Comparison of ENCODE assay signal across 8 cellular contexts in the genomic region with DNA sequence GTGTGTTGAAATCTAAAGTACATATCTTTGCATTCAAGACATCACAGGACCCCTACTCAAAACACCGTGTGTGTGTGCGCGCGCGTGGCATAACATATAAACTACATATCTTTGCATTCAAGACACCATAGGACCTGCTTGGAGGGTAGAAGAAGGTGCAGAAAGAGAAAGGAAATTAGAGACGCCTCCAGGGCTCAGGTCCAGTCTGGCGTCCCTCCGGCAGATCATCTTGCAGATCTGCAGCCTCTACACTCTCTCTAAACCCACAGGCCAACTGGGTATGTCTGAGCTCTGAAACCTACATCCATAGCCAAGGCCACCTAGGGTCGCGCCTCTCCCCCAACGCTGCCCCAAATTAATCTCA. TPM values are rescaled to one million over a fixed set of nuclear protein-coding genes. Genes with fewer than 3 reads are reported as not detected.
DNase-seq lines count a peak whose midpoint lies in the region; ATAC-seq, FAIRE-seq and TF ChIP-seq lines count a peak whose summit lies in the region.

No MANE protein-coding gene starts in this region.

- H4K20me1 ChIP-seq in GM12878 (ENCODE audit: control insufficient read depth, insufficient read depth) = no peaks in the 10 kb centered on the region

- RAD21 ChIA-PET in GM12878 (lab: Charles Lee; ENCODE audit: unreplicated experiment) = interaction anchor here (1.0 to 1.2 kb wide), 2 partner anchors 170 to 174 kb away, joined by 3 read pairs; no protein-coding TSS in a partner anchor

- H3K4me3 Mint-ChIP-seq in naive thymus-derived CD4-positive, alpha-beta T cell = peak overlapping the region; percentile 83 to 92 (median 89)

- H3K36me3 ChIP-seq in BJ (ENCODE audit: control insufficient read depth, insufficient read depth, low read length) (no peaks in the 10 kb centered on the region), HUES64 (ENCODE audit: insufficient read depth, low read length) (peaks cover 10% of the 10 kb centered on the region), GM12878 (ENCODE audit: control insufficient read depth in 2 of 2, insufficient read depth in 2 of 2, low read length in 1 of 2) (no peaks in the 10 kb centered on the region)
- peaks cover 0 to 5% (median 0%) of the 10 kb centered on the region in 3 experiments for H3K36me3 ChIP-seq in naive thymus-derived CD4-positive, alpha-beta T cell (ENCODE audit: control insufficient read depth in 2 of 3, insufficient read depth in 3 of 3, low read length in 3 of 3)

- CTCF ChIA-PET in BJ (lab: Yijun Ruan, JAX) = interaction anchor here (0.7 to 10.9 kb wide), 5 partner anchors 13 to 58 kb away, joined by 3 to 109 read pairs (median 4); partner anchors contain the start of gene GSK3A
- CTCF ChIA-PET in GM12878 (lab: Yijun Ruan, JAX) = interaction anchor here (0.7 to 1.4 kb wide), 3 partner anchors 18 to 170 kb away, joined by 3 to 6 read pairs (median 3); partner anchors contain the start of gene POU2F2
- CTCF ChIA-PET in naive thymus-derived CD4-positive, alpha-beta T cell (lab: Charles Lee) = no interaction called here

- H3K9me3 ChIP-seq in HUES64 (ENCODE audit: insufficient read depth, low read depth, low read length) (no peaks in the 10 kb centered on the region), GM12878 (replicated peaks; ENCODE audit: control insufficient read depth, insufficient read depth, low read length) (no peaks in the 10 kb centered on the region)
- no peaks in the 10 kb centered on the region for H3K9me3 ChIP-seq in naive thymus-derived CD4-positive, alpha-beta T cell (ENCODE audit: control insufficient read depth in 2 of 3, low read length in 3 of 3)

- intact Hi-C loops in GM12878 (cut with micrococcal nuclease; ENCODE audit: unreplicated experiment) = no loop called here
- intact Hi-C loops in naive thymus-derived CD4-positive, alpha-beta T cell (cut with micrococcal nuclease) = loop anchor here (2.0 kb wide), 2 partner anchors 48 to 126 kb away; partner anchors contain the start of gene ERF (in 2 of the 2)

- no peak for TF ChIP-seq RAD21 in GM12878 (IDR thresholded peaks at IDR 0.05; ENCODE audit: insufficient read depth, low read depth, low read length)

- H3K4me3 ChIP-seq in BJ (ENCODE audit: low read depth, low read length) = peak overlapping the region; percentile 75
- H3K4me3 ChIP-seq in HUES64 (ENCODE audit: low read length) = peak overlapping the region; percentile 81
- H3K4me3 ChIP-seq in GM12878 = no peak overlapping the region; the same call in 1 of the 2 replicates
- H3K4me3 ChIP-seq in naive thymus-derived CD4-positive, alpha-beta T cell (ENCODE audit: low read length) = peak overlapping the region; percentile 85

- peaks cover 11 to 30% (median 23%) of the 10 kb centered on the region in 7 donors for H3K4me1 Mint-ChIP-seq in naive thymus-derived CD4-positive, alpha-beta T cell

- no peaks in the 10 kb centered on the region for H3K27me3 Mint-ChIP-seq in naive thymus-derived CD4-positive, alpha-beta T cell

- peak overlapping the region; percentile 64 to 94 (median 88) for H3K27ac Mint-ChIP-seq in naive thymus-derived CD4-positive, alpha-beta T cell

- peaks cover 0 to 3% (median 0%) of the 10 kb centered on the region in 5 donors for H3K36me3 Mint-ChIP-seq in naive thymus-derived CD4-positive, alpha-beta T cell

- no peak for TF ChIP-seq CTCF in BJ (IDR thresholded peaks at IDR 0.05; ENCODE audit: insufficient read depth, low read depth, low read length)
- TF ChIP-seq CTCF in GM12878 (IDR thresholded peaks at IDR 0.05 in 2 of 3, conservative IDR thresholded peaks at IDR 0.05 in 1 of 3; ENCODE audit: control insufficient read depth in 2 of 3, extremely low read depth in 1 of 3, insufficient read depth in 1 of 3, low read depth in 3 of 3, low read length in 3 of 3) = no peak

- no peaks in the 10 kb centered on the region for H3K9me3 Mint-ChIP-seq in naive thymus-derived CD4-positive, alpha-beta T cell

- H3K4me1 ChIP-seq in HUES64 (ENCODE audit: insufficient read depth, low read length) (peaks cover 11% of the 10 kb centered on the region; the same call in 1 of the 2 replicates), GM12878 (ENCODE audit: control insufficient read depth, insufficient read depth, low read length) (peaks cover 7% of the 10 kb centered on the region)
- peaks cover 11 to 16% of the 10 kb centered on the region in 2 donors for H3K4me1 ChIP-seq in naive thymus-derived CD4-positive, alpha-beta T cell (ENCODE audit: control insufficient read depth in 2 of 2, insufficient read depth in 2 of 2, low read length in 2 of 2)

- H3K27me3 ChIP-seq in BJ (ENCODE audit: control insufficient read depth, insufficient read depth, low read length) (no peaks in the 10 kb centered on the region), HUES64 (ENCODE audit: insufficient read depth, low read length) (no peaks in the 10 kb centered on the region), GM12878 (replicated peaks in 1 of 2; ENCODE audit: control insufficient read depth in 2 of 2, insufficient read depth in 2 of 2, low read length in 1 of 2) (no peaks in the 10 kb centered on the region)
- H3K27me3 ChIP-seq in naive thymus-derived CD4-positive, alpha-beta T cell (ENCODE audit: control insufficient read depth in 2 of 2, insufficient read depth in 2 of 2, low read length in 2 of 2) = no peaks in the 10 kb centered on the region

- no TSS peak for BruUV-seq in GM12878 (replicated peaks; lab: Mats Ljungman, UMichigan)

- H3K27ac ChIP-seq in HUES64 (ENCODE audit: low read depth, low read length) (peak overlapping the region; percentile 84; the same call in 1 of the 2 replicates), GM12878 (ENCODE audit: control insufficient read depth, insufficient read depth) (peak overlapping the region; percentile 50; the same call in 1 of the 2 replicates)
- peak overlapping the region; percentile 71 for H3K27ac ChIP-seq in naive thymus-derived CD4-positive, alpha-beta T cell (ENCODE audit: low read depth, low read length)

- H3K9ac ChIP-seq in HUES64 (ENCODE audit: low read depth, low read length) = peak overlapping the region; percentile 82
- H3K9ac ChIP-seq in GM12878 (ENCODE audit: control insufficient read depth, insufficient read depth, low read length) = peak overlapping the region; percentile 75; the same call in 1 of the 2 replicates

- FAIRE-seq in GM12878 (lab: Jason Lieb, UNC) = no peak

- 74% methylated on average over 6 of the region's 11 CpGs for WGBS in HUES64
- WGBS in GM12878 (ENCODE audit: insufficient coverage, insufficient replicate concordance, low lambda C conversion rate, missing lambda C conversion rate) = 91% methylated on average over 11 of the region's 11 CpGs

- POLR2A ChIA-PET in BJ (lab: Charles Lee) = no interaction called here
- POLR2A ChIA-PET in GM12878 (lab: Charles Lee) = interaction anchor here (1.0 kb wide), 1 partner anchor 83 kb away, joined by 5 read pairs; the partner anchor contains the start of gene ZNF526
- POLR2A ChIA-PET in naive thymus-derived CD4-positive, alpha-beta T cell (lab: Charles Lee) = interaction anchor here (0.5 to 1.3 kb wide), 6 partner anchors 24 to 127 kb away, joined by 3 to 7 read pairs (median 4); partner anchors contain the start of genes DEDD2 and GSK3A

- ATAC-seq in GM12878 = no peak
- ATAC-seq in naive thymus-derived CD4-positive, alpha-beta T cell = no peak
- no peak for ATAC-seq in GM18909 (IDR thresholded peaks at IDR 0.05; ENCODE audit: poor library complexity, unreplicated experiment)
- no peak for ATAC-seq in GM18858 (IDR thresholded peaks at IDR 0.05; ENCODE audit: unreplicated experiment)
- no peak for ATAC-seq in HG02981 (IDR thresholded peaks at IDR 0.05; ENCODE audit: unreplicated experiment)

- no peaks in the 10 kb centered on the region; the same call in 1 of the 2 replicates for H3K79me2 ChIP-seq in GM12878 (ENCODE audit: control insufficient read depth, insufficient read depth, low read length)

- peak overlapping the region; percentile 68 for H3K4me2 ChIP-seq in GM12878 (ENCODE audit: control insufficient read depth, insufficient read depth)

- in situ Hi-C loops in GM12878 (cut with MboI) = no loop called here

- no peak for TF ChIP-seq POLR2A in GM12878 (IDR thresholded peaks at IDR 0.05; ENCODE audit: low read depth, low read length)

- DNase-seq in BJ (ENCODE audit: low read depth) = no peak
- DNase-seq in GM12878 (ENCODE audit: low read depth, low spot score) = no peak
- DNase-seq in naive thymus-derived CD4-positive, alpha-beta T cell = no peak
- DNase-seq in NCI-H187 (lab: John Stamatoyannopoulos, UW) = no peak

- peak overlapping the region; percentile 94 for H2AFZ ChIP-seq in GM12878 (ENCODE audit: control insufficient read depth, low read depth, low read length)

- TF ChIP-seq EP300 in GM12878 (IDR thresholded peaks at IDR 0.05; ENCODE audit: borderline replicate concordance in 1 of 2, control insufficient read depth in 1 of 2, low read depth in 2 of 2, low read length in 2 of 2) = no peak

- SMC1A ChIA-PET in GM12878 (lab: Charles Lee; ENCODE audit: uncharacterized antibody, unreplicated experiment) = interaction anchor here (1.0 kb wide), 1 partner anchor 24 kb away, joined by 3 read pairs; no protein-coding TSS in a partner anchor

RNA-seq across cellular contexts. Expression of gene PAFAH1B3, which starts 0.7 kb away (rescaled TPM):
- polyA plus RNA-seq in BJ (2011; rRNA removed) = 24.7 and 35.7 TPM in 2 replicates
- polyA minus RNA-seq in BJ (2011; rRNA and poly(A)+ RNA removed) = 40.2 and 58.4 TPM in 2 replicates
- 108 TPM for polyA plus RNA-seq in HUES64 (2013, experiment 1 of 2)
- 112 TPM for polyA plus RNA-seq in HUES64 (2013, experiment 2 of 2)
- 5.1 and 6.4 TPM in 2 replicates for total RNA-seq in GM12878 (2013; cell fraction: nucleolus; rRNA removed)
- 57.7 and 78.6 TPM in 2 replicates for total RNA-seq in GM12878 (2014; rRNA removed)
- 32.0 and 41.3 TPM in 2 replicates for total RNA-seq in GM12878 (2014; rRNA removed; fragmentation: Illumina TruSeq; extraction: Trizol)
- 68.8 and 72.9 TPM in 2 replicates for total RNA-seq in GM12878 (2021)
- 20.5 TPM for polyA plus RNA-seq in GM12878 (2011; ENCODE audit: low read depth)
- 8.8 and 30.5 TPM in 2 replicates for polyA plus RNA-seq in GM12878 (2011; rRNA removed)
- polyA plus RNA-seq in GM12878 (2011; cell fraction: cytosol; rRNA removed) = 57.1 and 73.1 TPM in 2 replicates
- polyA plus RNA-seq in GM12878 (2011; cell fraction: nucleus; rRNA removed) = 43.1 and 44.9 TPM in 2 replicates
- polyA plus RNA-seq in GM12878 (2012) = 29.8 and 33.2 TPM in 2 replicates
- polyA plus RNA-seq in GM12878 (2014; fragmentation: Illumina TruSeq; extraction: Trizol) = 15.2 and 46.6 TPM in 2 replicates
- 10 to 100 TPM in 1 of 2 experiments, 1 to 10 TPM in 1; 6.2 to 23.1 TPM for polyA plus RNA-seq in GM12878 (2014; fragmentation: Nextera tagmentation; extraction: Ambion mirVana)
- polyA plus RNA-seq in GM12878 (2014; rRNA removed) = 56.1 and 66.2 TPM in 2 replicates
- 10 to 100 TPM; 77.7 to 79.6 TPM for polyA plus RNA-seq in GM12878 (2016; fragmentation: Nextera tagmentation; extraction: Ambion mirVana)
- 18.4 and 30.6 TPM in 2 replicates for polyA minus RNA-seq in GM12878 (2011; rRNA and poly(A)+ RNA removed)
- polyA minus RNA-seq in GM12878 (2011; cell fraction: cytosol; rRNA and poly(A)+ RNA removed) = 14.2 and 19.0 TPM in 2 replicates
- 8.0 and 13.3 TPM in 2 replicates for polyA minus RNA-seq in GM12878 (2011; cell fraction: nucleus; rRNA and poly(A)+ RNA removed)
- 10 to 100 TPM; 11.7 to 36.9 (median 16.9) TPM for total RNA-seq in naive thymus-derived CD4-positive, alpha-beta T cell
- 10 to 100 TPM; 52.6 to 73.4 TPM for polyA plus RNA-seq in naive thymus-derived CD4-positive, alpha-beta T cell

RNA-seq across cellular contexts. Expression of gene PRR19, which starts 1.2 kb away (rescaled TPM):
- 0.43 and 0.93 TPM in 2 replicates for polyA plus RNA-seq in BJ (2011; rRNA removed)
- 0.26 and 0.66 TPM in 2 replicates for polyA minus RNA-seq in BJ (2011; rRNA and poly(A)+ RNA removed)
- polyA plus RNA-seq in HUES64 (2013, experiment 1 of 2) = 4.8 TPM
- polyA plus RNA-seq in HUES64 (2013, experiment 2 of 2) = 3.9 TPM
- total RNA-seq in GM12878 (2013; cell fraction: nucleolus; rRNA removed) = 0.19 TPM in 1 of 2 replicates, not detected in the other
- 0.73 and 0.82 TPM in 2 replicates for total RNA-seq in GM12878 (2014; rRNA removed)
- 0.18 and 0.31 TPM in 2 replicates for total RNA-seq in GM12878 (2014; rRNA removed; fragmentation: Illumina TruSeq; extraction: Trizol)
- total RNA-seq in GM12878 (2021) = 0.80 and 1.4 TPM in 2 replicates
- 0.29 TPM for polyA plus RNA-seq in GM12878 (2011; ENCODE audit: low read depth)
- polyA plus RNA-seq in GM12878 (2011; rRNA removed) = 0.15 TPM in 1 of 2 replicates, not detected in the other
- polyA plus RNA-seq in GM12878 (2011; cell fraction: cytosol; rRNA removed) = 0.50 and 0.55 TPM in 2 replicates
- 0.38 and 0.43 TPM in 2 replicates for polyA plus RNA-seq in GM12878 (2011; cell fraction: nucleus; rRNA removed)
- 0.38 and 0.49 TPM in 2 replicates for polyA plus RNA-seq in GM12878 (2012)
- polyA plus RNA-seq in GM12878 (2014; fragmentation: Illumina TruSeq; extraction: Trizol) = 0.11 and 0.43 TPM in 2 replicates
- under 1 TPM in 1 of 2 experiments, not detected in 1; 0.09 TPM for polyA plus RNA-seq in GM12878 (2014; fragmentation: Nextera tagmentation; extraction: Ambion mirVana)
- 0.81 and 1.7 TPM in 2 replicates for polyA plus RNA-seq in GM12878 (2014; rRNA removed)
- 1 to 10 TPM; 1.1 to 1.7 TPM for polyA plus RNA-seq in GM12878 (2016; fragmentation: Nextera tagmentation; extraction: Ambion mirVana)
- 0.21 and 0.37 TPM in 2 replicates for polyA minus RNA-seq in GM12878 (2011; rRNA and poly(A)+ RNA removed)
- polyA minus RNA-seq in GM12878 (2011; cell fraction: cytosol; rRNA and poly(A)+ RNA removed) = not detected in 2 replicates
- polyA minus RNA-seq in GM12878 (2011; cell fraction: nucleus; rRNA and poly(A)+ RNA removed) = not detected in 2 replicates
- total RNA-seq in naive thymus-derived CD4-positive, alpha-beta T cell = under 1 TPM in 4 of 5 experiments, not detected in 1; 0.32 to 0.68 (median 0.38) TPM
- under 1 TPM; 0.48 to 0.61 TPM for polyA plus RNA-seq in naive thymus-derived CD4-positive, alpha-beta T cell

RNA-seq across cellular contexts. Expression of gene TMEM145, which starts 10.0 kb away (rescaled TPM):
- polyA plus RNA-seq in BJ (2011; rRNA removed) (0.07 TPM in 1 of 2 replicates, not detected in the other), GM12878 (2011; rRNA removed) (0.09 and 0.45 TPM in 2 replicates), GM12878 (2014; fragmentation: Illumina TruSeq; extraction: Trizol) (0.09 and 0.14 TPM in 2 replicates), GM12878 (2014; fragmentation: Nextera tagmentation; extraction: Ambion mirVana) (not detected), GM12878 (2014; rRNA removed) (0.20 and 1.0 TPM in 2 replicates), GM12878 (2016; fragmentation: Nextera tagmentation; extraction: Ambion mirVana) (not detected)
- polyA minus RNA-seq in BJ (2011; rRNA and poly(A)+ RNA removed) = 0.81 and 0.98 TPM in 2 replicates
- polyA plus RNA-seq in HUES64 (2013, experiment 1 of 2) = 1.1 TPM
- 2.7 TPM for polyA plus RNA-seq in HUES64 (2013, experiment 2 of 2)
- 0.84 and 0.93 TPM in 2 replicates for total RNA-seq in GM12878 (2013; cell fraction: nucleolus; rRNA removed)
- total RNA-seq in GM12878 (2014; rRNA removed) (0.11 TPM in 1 of 2 replicates, not detected in the other), GM12878 (2014; rRNA removed; fragmentation: Illumina TruSeq; extraction: Trizol) (0.04 and 0.09 TPM in 2 replicates), GM12878 (2021) (0.48 and 0.97 TPM in 2 replicates)
- 0.55 TPM for polyA plus RNA-seq in GM12878 (2011; ENCODE audit: low read depth)
- 0.21 and 0.53 TPM in 2 replicates for polyA plus RNA-seq in GM12878 (2011; cell fraction: cytosol; rRNA removed)
- polyA plus RNA-seq in GM12878 (2011; cell fraction: nucleus; rRNA removed) = 3.6 and 4.1 TPM in 2 replicates
- polyA plus RNA-seq in GM12878 (2012) = 1.2 and 2.1 TPM in 2 replicates
- 0.26 and 3.4 TPM in 2 replicates for polyA minus RNA-seq in GM12878 (2011; rRNA and poly(A)+ RNA removed)
- not detected in 2 replicates for polyA minus RNA-seq in GM12878 (2011; cell fraction: cytosol; rRNA and poly(A)+ RNA removed)
- 1.9 and 2.6 TPM in 2 replicates for polyA minus RNA-seq in GM12878 (2011; cell fraction: nucleus; rRNA and poly(A)+ RNA removed)
- not detected for total RNA-seq in naive thymus-derived CD4-positive, alpha-beta T cell
- not detected for polyA plus RNA-seq in naive thymus-derived CD4-positive, alpha-beta T cell

RNA-seq across cellular contexts. Expression of gene MEGF8, which starts 22.4 kb away (rescaled TPM):
- polyA plus RNA-seq in BJ (2011; rRNA removed) (6.8 and 9.6 TPM in 2 replicates), GM12878 (2011; rRNA removed) (1.5 and 2.0 TPM in 2 replicates), GM12878 (2014; fragmentation: Illumina TruSeq; extraction: Trizol) (3.3 and 4.3 TPM in 2 replicates), GM12878 (2014; fragmentation: Nextera tagmentation; extraction: Ambion mirVana) (under 1 TPM; 0.43 to 0.75 TPM), GM12878 (2014; rRNA removed) (6.9 and 9.0 TPM in 2 replicates), GM12878 (2016; fragmentation: Nextera tagmentation; extraction: Ambion mirVana) (1 to 10 TPM; 2.3 to 2.6 TPM)
- polyA minus RNA-seq in BJ (2011; rRNA and poly(A)+ RNA removed) = 7.3 and 7.9 TPM in 2 replicates
- 15.5 TPM for polyA plus RNA-seq in HUES64 (2013, experiment 1 of 2)
- polyA plus RNA-seq in HUES64 (2013, experiment 2 of 2) = 21.3 TPM
- total RNA-seq in GM12878 (2013; cell fraction: nucleolus; rRNA removed) = 13.9 and 21.2 TPM in 2 replicates
- total RNA-seq in GM12878 (2014; rRNA removed) (3.3 and 4.5 TPM in 2 replicates), GM12878 (2014; rRNA removed; fragmentation: Illumina TruSeq; extraction: Trizol) (2.2 and 2.8 TPM in 2 replicates), GM12878 (2021) (12.0 and 12.8 TPM in 2 replicates)
- polyA plus RNA-seq in GM12878 (2011; ENCODE audit: low read depth) = 2.9 TPM
- polyA plus RNA-seq in GM12878 (2011; cell fraction: cytosol; rRNA removed) = 2.9 and 3.8 TPM in 2 replicates
- 11.7 and 15.6 TPM in 2 replicates for polyA plus RNA-seq in GM12878 (2011; cell fraction: nucleus; rRNA removed)
- 5.6 and 6.5 TPM in 2 replicates for polyA plus RNA-seq in GM12878 (2012)
- polyA minus RNA-seq in GM12878 (2011; rRNA and poly(A)+ RNA removed) = 2.5 and 6.0 TPM in 2 replicates
- 4.7 and 6.0 TPM in 2 replicates for polyA minus RNA-seq in GM12878 (2011; cell fraction: cytosol; rRNA and poly(A)+ RNA removed)
- 7.4 and 10.6 TPM in 2 replicates for polyA minus RNA-seq in GM12878 (2011; cell fraction: nucleus; rRNA and poly(A)+ RNA removed)
- total RNA-seq in naive thymus-derived CD4-positive, alpha-beta T cell = 1 to 10 TPM; 6.7 to 9.3 (median 8.6) TPM
- polyA plus RNA-seq in naive thymus-derived CD4-positive, alpha-beta T cell = under 1 TPM; 0.40 TPM

RNA-seq across cellular contexts. Expression of gene CIC, which starts 34.0 kb away (rescaled TPM):
- 3.5 and 7.0 TPM in 2 replicates for polyA plus RNA-seq in BJ (2011; rRNA removed)
- polyA minus RNA-seq in BJ (2011; rRNA and poly(A)+ RNA removed) = 5.2 and 7.9 TPM in 2 replicates
- polyA plus RNA-seq in HUES64 (2013, experiment 1 of 2) = 34.2 TPM
- 30.1 TPM for polyA plus RNA-seq in HUES64 (2013, experiment 2 of 2)
- 33.3 and 49.5 TPM in 2 replicates for total RNA-seq in GM12878 (2013; cell fraction: nucleolus; rRNA removed)
- total RNA-seq in GM12878 (2014; rRNA removed) = 8.0 and 9.5 TPM in 2 replicates
- total RNA-seq in GM12878 (2014; rRNA removed; fragmentation: Illumina TruSeq; extraction: Trizol) = 4.3 and 6.5 TPM in 2 replicates
- 47.3 and 50.6 TPM in 2 replicates for total RNA-seq in GM12878 (2021)
- 9.5 TPM for polyA plus RNA-seq in GM12878 (2011; ENCODE audit: low read depth)
- 2.4 and 3.8 TPM in 2 replicates for polyA plus RNA-seq in GM12878 (2011; rRNA removed)
- 6.7 and 9.9 TPM in 2 replicates for polyA plus RNA-seq in GM12878 (2011; cell fraction: cytosol; rRNA removed)
- 76.7 and 94.7 TPM in 2 replicates for polyA plus RNA-seq in GM12878 (2011; cell fraction: nucleus; rRNA removed)
- polyA plus RNA-seq in GM12878 (2012) = 29.1 and 30.8 TPM in 2 replicates
- polyA plus RNA-seq in GM12878 (2014; fragmentation: Illumina TruSeq; extraction: Trizol) = 1.7 and 7.4 TPM in 2 replicates
- under 1 TPM; 0.18 to 0.24 TPM for polyA plus RNA-seq in GM12878 (2014; fragmentation: Nextera tagmentation; extraction: Ambion mirVana)
- 24.0 and 27.7 TPM in 2 replicates for polyA plus RNA-seq in GM12878 (2014; rRNA removed)
- 1 to 10 TPM; 6.9 to 8.1 TPM for polyA plus RNA-seq in GM12878 (2016; fragmentation: Nextera tagmentation; extraction: Ambion mirVana)
- 2.1 and 9.8 TPM in 2 replicates for polyA minus RNA-seq in GM12878 (2011; rRNA and poly(A)+ RNA removed)
- 10.2 and 11.2 TPM in 2 replicates for polyA minus RNA-seq in GM12878 (2011; cell fraction: cytosol; rRNA and poly(A)+ RNA removed)
- polyA minus RNA-seq in GM12878 (2011; cell fraction: nucleus; rRNA and poly(A)+ RNA removed) = 13.1 and 24.6 TPM in 2 replicates
- 100 to 1,000 TPM in 3 of 5 experiments, 10 to 100 TPM in 2; 90.4 to 134 (median 102) TPM for total RNA-seq in naive thymus-derived CD4-positive, alpha-beta T cell
- polyA plus RNA-seq in naive thymus-derived CD4-positive, alpha-beta T cell = 1 to 10 TPM; 1.5 to 2.6 TPM
